8 cellular contexts compared by ENCODE assay signal in the genomic region with DNA sequence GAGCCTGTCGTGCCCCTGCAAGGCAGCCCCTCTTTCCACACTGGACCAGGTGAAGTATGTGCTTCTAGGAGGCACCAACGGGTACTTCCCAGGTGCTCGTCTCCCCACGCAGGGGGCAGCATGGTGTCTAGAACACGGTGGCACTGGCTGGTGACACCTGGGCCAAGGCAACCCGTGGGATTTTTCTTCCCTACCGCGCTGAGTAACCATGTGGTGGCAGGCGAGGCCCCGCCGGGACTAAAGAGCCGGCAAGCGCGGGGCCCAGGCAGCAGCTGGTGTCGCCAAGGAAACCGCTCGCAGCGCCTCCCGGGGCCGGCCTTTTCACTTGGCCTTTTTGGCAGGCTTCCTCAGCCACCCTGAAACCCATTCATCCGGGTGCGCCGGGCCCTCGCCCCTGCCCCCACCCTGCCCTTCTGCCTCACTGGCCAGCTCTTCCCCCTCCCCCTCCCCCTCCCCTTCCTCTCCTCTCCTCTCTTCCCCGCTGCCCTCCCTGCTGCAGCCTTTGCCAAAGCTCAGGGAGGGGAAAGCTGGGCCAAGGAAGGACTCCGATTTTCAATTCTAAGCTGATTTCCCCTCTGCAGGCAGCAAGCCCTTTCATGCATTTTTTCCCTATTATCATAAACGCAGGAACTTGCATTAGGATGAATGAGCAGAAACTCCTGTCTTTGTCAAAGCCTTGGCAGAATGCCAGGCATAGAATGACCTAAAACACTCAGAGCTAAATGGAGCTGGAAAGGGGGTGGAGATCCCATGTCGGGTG.
DNase-seq lines count a peak whose midpoint lies in the region; ATAC-seq and TF ChIP-seq lines count a peak whose summit lies in the region.

No MANE protein-coding gene starts in this region.

- peaks cover 4 to 37% (median 15%) of the 10 kb centered on the region in 4 donors for H3K4me1 Mint-ChIP-seq in CD4-positive, CD25-positive, alpha-beta regulatory T cell

- no peak overlapping the region for H3K4me3 ChIP-seq in CD4-positive, CD25-positive, alpha-beta regulatory T cell (ENCODE audit: low read depth, low read length)
- no peak overlapping the region for H3K4me3 ChIP-seq in mucosa of descending colon

- peak; percentile 33 for TF ChIP-seq CTCF in mucosa of descending colon (IDR thresholded peaks at IDR 0.05)

- peak; percentile 58 to 84 (median 67) for DNase-seq in CD4-positive, CD25-positive, alpha-beta regulatory T cell
- DNase-seq in HT1080 (ENCODE audit: low read depth), result peak; percentile 89
- DNase-seq in NOMO-1 (lab: John Stamatoyannopoulos, UW; ENCODE audit: unreplicated experiment in 2 of 2), result peak; percentile 64 to 76
- peak; percentile 90 for DNase-seq in activated CD8-positive, alpha-beta memory T cell treated with anti-CD3 and anti-CD28 coated beads, Interleukin-2, amount 50 U/mL, for 48 hours
- DNase-seq in epidermal melanocyte (ENCODE audit: insufficient read length, low spot score), result peak; percentile 90
- DNase-seq in mucosa of descending colon, result peak; percentile 88 to 91 (median 89)
- DNase-seq in stimulated activated CD8-positive, alpha-beta memory T cell treated with anti-CD3 and anti-CD28 coated beads, Interleukin-4, amount 100 ng/mL, for 48 hours, result peak; percentile 86

- H3K9me3 Mint-ChIP-seq in CD4-positive, CD25-positive, alpha-beta regulatory T cell, result no peaks in the 10 kb centered on the region

- H3K4me1 ChIP-seq in CD4-positive, CD25-positive, alpha-beta regulatory T cell (ENCODE audit: control insufficient read depth, insufficient read depth, low read length, poor library complexity, severe bottlenecking), result peaks cover 18% of the 10 kb centered on the region
- peaks cover 13% of the 10 kb centered on the region for H3K4me1 ChIP-seq in mucosa of descending colon (ENCODE audit: low read depth)

- H3K27me3 ChIP-seq in CD4-positive, CD25-positive, alpha-beta regulatory T cell (ENCODE audit: control insufficient read depth, insufficient read depth, low read length), result no peaks in the 10 kb centered on the region

- intact Hi-C loops in mucosa of descending colon (cut with DNase I, micrococcal nuclease), result loop anchor here in 1 of 2 donors (10.0 kb wide), 1 partner anchor 98 kb away; no protein-coding TSS in a partner anchor

- no peaks in the 10 kb centered on the region for H3K36me3 ChIP-seq in CD4-positive, CD25-positive, alpha-beta regulatory T cell (ENCODE audit: control insufficient read depth, insufficient read depth, low read length)
- no peaks in the 10 kb centered on the region for H3K36me3 ChIP-seq in mucosa of descending colon (ENCODE audit: low read depth)

- peak overlapping the region; percentile 33 for H3K27ac ChIP-seq in CD4-positive, CD25-positive, alpha-beta regulatory T cell (ENCODE audit: insufficient read depth, low read length, poor library complexity, severe bottlenecking)

- no peaks in the 10 kb centered on the region for H3K36me3 Mint-ChIP-seq in CD4-positive, CD25-positive, alpha-beta regulatory T cell

- peak; percentile 86 to 89 for ATAC-seq in CD4-positive, CD25-positive, alpha-beta regulatory T cell (ENCODE audit: low read depth in 2 of 2)
- ATAC-seq in GM19468 (IDR thresholded peaks at IDR 0.05; ENCODE audit: extremely low read depth, unreplicated experiment) (peak; percentile 71), mucosa of descending colon (peak; percentile 89)

- no peaks in the 10 kb centered on the region for H3K27me3 Mint-ChIP-seq in CD4-positive, CD25-positive, alpha-beta regulatory T cell

- H3K27ac Mint-ChIP-seq in CD4-positive, CD25-positive, alpha-beta regulatory T cell, result peak overlapping the region; percentile 14 to 87 (median 86)

- H3K4me3 Mint-ChIP-seq in CD4-positive, CD25-positive, alpha-beta regulatory T cell, result peak overlapping the region in 1 of 4 donors; percentile 63

- H3K9me3 ChIP-seq in CD4-positive, CD25-positive, alpha-beta regulatory T cell (ENCODE audit: control insufficient read depth in 2 of 2, low read length in 2 of 2), result no peaks in the 10 kb centered on the region
- H3K9me3 ChIP-seq in mucosa of descending colon, result no peaks in the 10 kb centered on the region
